ENCODE assay signal across 1 cellular context in the genomic region with DNA sequence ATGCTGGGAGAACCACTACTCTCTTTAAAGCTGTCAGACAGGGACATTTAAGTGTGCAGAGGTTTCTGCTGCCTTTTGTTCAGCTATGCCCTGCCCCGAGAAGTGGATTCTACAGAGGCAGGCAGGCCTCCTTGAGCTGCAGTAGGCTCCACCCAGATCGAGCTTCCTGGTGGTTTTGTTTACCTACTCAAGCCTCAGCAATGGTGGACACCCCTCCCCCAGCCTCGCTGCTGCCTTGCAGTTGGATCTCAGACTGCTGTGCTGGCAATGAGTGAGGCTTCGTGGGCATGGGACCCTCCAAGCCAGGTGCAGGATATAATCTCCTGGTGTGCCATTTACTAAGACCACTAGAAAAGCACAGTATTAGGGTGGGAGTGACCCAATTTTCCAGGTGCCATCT. TPM values are rescaled to one million over a fixed set of nuclear protein-coding genes. Genes with fewer than 3 reads are reported as not detected.
"Had no signal": no experiment of that assay in that cellular context is flagged by ENCODE, and none has a peak within 500 bp of the region (broad histone marks: within the 10 kb centered on the region; RNA-seq: fewer than 3 reads in every experiment).

No MANE protein-coding gene starts in this region.

RNA-seq across cellular contexts. Expression of a gene that starts 5.2 kb away (rescaled TPM):
- total RNA-seq: G401 had no signal
